Comparison of ENCODE assay signal across 1 cellular context in the genomic region with DNA sequence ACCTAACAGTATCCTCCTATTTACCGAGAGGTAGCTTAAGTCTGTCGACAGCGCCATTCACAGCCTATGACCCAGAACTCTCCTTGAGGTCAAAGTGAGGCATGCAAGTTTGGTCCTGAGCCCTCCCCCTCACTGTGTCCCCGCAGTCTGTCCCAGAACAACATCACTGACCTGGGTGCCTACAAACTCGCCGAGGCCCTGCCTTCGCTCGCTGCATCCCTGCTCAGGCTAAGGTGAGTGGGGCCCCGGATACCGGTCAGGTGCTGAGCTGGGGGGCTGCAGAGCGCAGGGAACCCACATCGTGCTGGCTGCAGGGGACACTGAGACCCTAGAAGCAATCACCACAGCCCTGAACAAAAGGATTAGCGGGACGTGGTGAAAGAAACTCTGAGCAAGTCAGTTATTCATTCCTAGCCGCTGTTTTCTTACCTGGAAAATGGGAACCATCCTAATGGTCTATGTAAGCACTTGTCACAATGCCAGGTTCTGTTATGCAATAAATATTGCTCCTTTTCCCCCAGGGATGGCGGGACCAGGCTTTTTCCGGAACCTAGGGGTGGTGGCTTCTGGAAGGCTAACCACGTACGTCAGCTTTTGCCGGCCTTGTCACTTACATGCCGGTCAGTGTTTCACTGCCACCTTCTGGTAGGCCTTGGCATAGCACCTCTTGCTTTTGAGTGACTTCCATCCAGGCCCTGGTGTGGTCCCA.
TF ChIP-seq lines count a peak whose summit lies in the region.

No MANE protein-coding gene starts in this region.

TF ChIP-seq in GM12878, 131 proteins besides CTCF, POLR2A, EP300 and RAD21 (continued from another document and continues in another):
- TF ChIP-seq CEBPB (IDR thresholded peaks at IDR 0.05; ENCODE audit: borderline replicate concordance in 1 of 2, low read depth in 2 of 2, low read length in 2 of 2) (no peak), PAX5 (IDR thresholded peaks at IDR 0.05; ENCODE audit: borderline replicate concordance, low read depth, low read length) (no peak), FOXM1 (IDR thresholded peaks at IDR 0.05; ENCODE audit: low read depth, low read length) (no peak), MEF2B (IDR thresholded peaks at IDR 0.05; ENCODE audit: partially characterized antibody, poor library complexity, severe bottlenecking) (peak; percentile 37), SMAD5 (IDR thresholded peaks at IDR 0.05; ENCODE audit: low read depth) (no peak), EGR1 (IDR thresholded peaks at IDR 0.05; ENCODE audit: borderline replicate concordance in 1 of 2, low read depth in 2 of 2, low read length in 2 of 2) (no peak), WRNIP1 (IDR thresholded peaks at IDR 0.05; ENCODE audit: borderline replicate concordance, low read depth, low read length) (no peak), MTA3 (IDR thresholded peaks at IDR 0.05; ENCODE audit: borderline replicate concordance, low read length) (no peak), NRF1 (conservative IDR thresholded peaks at IDR 0.05; ENCODE audit: low read depth, low read length) (no peak), SREBF2 (IDR thresholded peaks at IDR 0.05; ENCODE audit: low read length) (no peak), EED (IDR thresholded peaks at IDR 0.05; ENCODE audit: low read depth) (peak; percentile 84), RUNX3 (IDR thresholded peaks at IDR 0.05; ENCODE audit: low read length) (peak; percentile 55), DPF2 (IDR thresholded peaks at IDR 0.05) (no peak), ZNF24 (IDR thresholded peaks at IDR 0.05) (0 out of 2 replicates have a peak, but pooled peaks have one; percentile 16), IKZF2 (IDR thresholded peaks at IDR 0.05) (peak; percentile 71 to 73; a peak in 3 of 4 replicates), MYC (IDR thresholded peaks at IDR 0.05; ENCODE audit: insufficient read depth, insufficient read length, insufficient replicate concordance, low read length, severe bottlenecking) (no peak), CHD1 (IDR thresholded peaks at IDR 0.05; ENCODE audit: low read depth, low read length) (no peak), NR2C1 (IDR thresholded peaks at IDR 0.05) (no peak), CHD4 (IDR thresholded peaks at IDR 0.05) (no peak), RELA (IDR thresholded peaks at IDR 0.05; ENCODE audit: borderline replicate concordance, partially characterized antibody) (peak; percentile 35), SRF (IDR thresholded peaks at IDR 0.05; ENCODE audit: low read depth in 2 of 2, low read length in 2 of 2) (no peak), SMC3 (IDR thresholded peaks at IDR 0.05; ENCODE audit: borderline replicate concordance, low read length) (peak; percentile 84), EZH2 (IDR thresholded peaks at IDR 0.05; ENCODE audit: borderline replicate concordance, control insufficient read depth, low read depth, low read length) (no peak), BMI1 (IDR thresholded peaks at IDR 0.05; ENCODE audit: borderline replicate concordance) (no peak), KLF5 (IDR thresholded peaks at IDR 0.05; ENCODE audit: partially characterized antibody) (no peak), PML (IDR thresholded peaks at IDR 0.05; ENCODE audit: low read length) (peak; percentile 63; the same call in 1 of the 2 replicates), YBX1 (IDR thresholded peaks at IDR 0.05) (no peak), HDGF (IDR thresholded peaks at IDR 0.05) (no peak; the same call in 1 of the 2 replicates), RFX5 (IDR thresholded peaks at IDR 0.05; ENCODE audit: low read depth, low read length) (no peak), BACH1 (IDR thresholded peaks at IDR 0.05; ENCODE audit: borderline replicate concordance) (peak; percentile 20; the same call in 1 of the 2 replicates), STAT3 (IDR thresholded peaks at IDR 0.05; ENCODE audit: low read depth, low read length) (no peak), SMAD1 (IDR thresholded peaks at IDR 0.05; ENCODE audit: low read depth, partially characterized antibody) (no peak), CBFB (IDR thresholded peaks at IDR 0.05; ENCODE audit: low read depth) (no peak), CHD2 (IDR thresholded peaks at IDR 0.05; ENCODE audit: borderline replicate concordance, low read depth, low read length) (no peak), POLR2AphosphoS2 (IDR thresholded peaks at IDR 0.05; ENCODE audit: low read depth, low read length) (peak; percentile 46), NBN (IDR thresholded peaks at IDR 0.05) (no peak), CREB1 (IDR thresholded peaks at IDR 0.05; ENCODE audit: low read depth) (no peak), SUZ12 (IDR thresholded peaks at IDR 0.05; ENCODE audit: unreplicated experiment) (no peak), JUND (IDR thresholded peaks at IDR 0.05; ENCODE audit: low read depth, low read length) (no peak), BHLHE40 (IDR thresholded peaks at IDR 0.05; ENCODE audit: borderline replicate concordance in 1 of 2, low read depth in 2 of 2, low read length in 1 of 2) (0 out of 4 replicates have a peak, but pooled peaks of 1 of the 2 experiments have one; percentile 22)
- TF ChIP-seq, protein P1, sequence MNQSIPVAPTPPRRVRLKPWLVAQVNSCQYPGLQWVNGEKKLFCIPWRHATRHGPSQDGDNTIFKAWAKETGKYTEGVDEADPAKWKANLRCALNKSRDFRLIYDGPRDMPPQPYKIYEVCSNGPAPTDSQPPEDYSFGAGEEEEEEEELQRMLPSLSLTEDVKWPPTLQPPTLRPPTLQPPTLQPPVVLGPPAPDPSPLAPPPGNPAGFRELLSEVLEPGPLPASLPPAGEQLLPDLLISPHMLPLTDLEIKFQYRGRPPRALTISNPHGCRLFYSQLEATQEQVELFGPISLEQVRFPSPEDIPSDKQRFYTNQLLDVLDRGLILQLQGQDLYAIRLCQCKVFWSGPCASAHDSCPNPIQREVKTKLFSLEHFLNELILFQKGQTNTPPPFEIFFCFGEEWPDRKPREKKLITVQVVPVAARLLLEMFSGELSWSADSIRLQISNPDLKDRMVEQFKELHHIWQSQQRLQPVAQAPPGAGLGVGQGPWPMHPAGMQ (IDR thresholded peaks at IDR 0.05; ENCODE audit: borderline replicate concordance), result no peak
- TF ChIP-seq, protein P2, sequence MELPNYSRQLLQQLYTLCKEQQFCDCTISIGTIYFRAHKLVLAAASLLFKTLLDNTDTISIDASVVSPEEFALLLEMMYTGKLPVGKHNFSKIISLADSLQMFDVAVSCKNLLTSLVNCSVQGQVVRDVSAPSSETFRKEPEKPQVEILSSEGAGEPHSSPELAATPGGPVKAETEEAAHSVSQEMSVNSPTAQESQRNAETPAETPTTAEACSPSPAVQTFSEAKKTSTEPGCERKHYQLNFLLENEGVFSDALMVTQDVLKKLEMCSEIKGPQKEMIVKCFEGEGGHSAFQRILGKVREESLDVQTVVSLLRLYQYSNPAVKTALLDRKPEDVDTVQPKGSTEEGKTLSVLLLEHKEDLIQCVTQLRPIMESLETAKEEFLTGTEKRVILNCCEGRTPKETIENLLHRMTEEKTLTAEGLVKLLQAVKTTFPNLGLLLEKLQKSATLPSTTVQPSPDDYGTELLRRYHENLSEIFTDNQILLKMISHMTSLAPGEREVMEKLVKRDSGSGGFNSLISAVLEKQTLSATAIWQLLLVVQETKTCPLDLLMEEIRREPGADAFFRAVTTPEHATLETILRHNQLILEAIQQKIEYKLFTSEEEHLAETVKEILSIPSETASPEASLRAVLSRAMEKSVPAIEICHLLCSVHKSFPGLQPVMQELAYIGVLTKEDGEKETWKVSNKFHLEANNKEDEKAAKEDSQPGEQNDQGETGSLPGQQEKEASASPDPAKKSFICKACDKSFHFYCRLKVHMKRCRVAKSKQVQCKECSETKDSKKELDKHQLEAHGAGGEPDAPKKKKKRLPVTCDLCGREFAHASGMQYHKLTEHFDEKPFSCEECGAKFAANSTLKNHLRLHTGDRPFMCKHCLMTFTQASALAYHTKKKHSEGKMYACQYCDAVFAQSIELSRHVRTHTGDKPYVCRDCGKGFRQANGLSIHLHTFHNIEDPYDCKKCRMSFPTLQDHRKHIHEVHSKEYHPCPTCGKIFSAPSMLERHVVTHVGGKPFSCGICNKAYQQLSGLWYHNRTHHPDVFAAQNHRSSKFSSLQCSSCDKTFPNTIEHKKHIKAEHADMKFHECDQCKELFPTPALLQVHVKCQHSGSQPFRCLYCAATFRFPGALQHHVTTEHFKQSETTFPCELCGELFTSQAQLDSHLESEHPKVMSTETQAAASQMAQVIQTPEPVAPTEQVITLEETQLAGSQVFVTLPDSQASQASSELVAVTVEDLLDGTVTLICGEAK (IDR thresholded peaks at IDR 0.05; ENCODE audit: borderline replicate concordance), result no peak
- TF ChIP-seq, protein P3, sequence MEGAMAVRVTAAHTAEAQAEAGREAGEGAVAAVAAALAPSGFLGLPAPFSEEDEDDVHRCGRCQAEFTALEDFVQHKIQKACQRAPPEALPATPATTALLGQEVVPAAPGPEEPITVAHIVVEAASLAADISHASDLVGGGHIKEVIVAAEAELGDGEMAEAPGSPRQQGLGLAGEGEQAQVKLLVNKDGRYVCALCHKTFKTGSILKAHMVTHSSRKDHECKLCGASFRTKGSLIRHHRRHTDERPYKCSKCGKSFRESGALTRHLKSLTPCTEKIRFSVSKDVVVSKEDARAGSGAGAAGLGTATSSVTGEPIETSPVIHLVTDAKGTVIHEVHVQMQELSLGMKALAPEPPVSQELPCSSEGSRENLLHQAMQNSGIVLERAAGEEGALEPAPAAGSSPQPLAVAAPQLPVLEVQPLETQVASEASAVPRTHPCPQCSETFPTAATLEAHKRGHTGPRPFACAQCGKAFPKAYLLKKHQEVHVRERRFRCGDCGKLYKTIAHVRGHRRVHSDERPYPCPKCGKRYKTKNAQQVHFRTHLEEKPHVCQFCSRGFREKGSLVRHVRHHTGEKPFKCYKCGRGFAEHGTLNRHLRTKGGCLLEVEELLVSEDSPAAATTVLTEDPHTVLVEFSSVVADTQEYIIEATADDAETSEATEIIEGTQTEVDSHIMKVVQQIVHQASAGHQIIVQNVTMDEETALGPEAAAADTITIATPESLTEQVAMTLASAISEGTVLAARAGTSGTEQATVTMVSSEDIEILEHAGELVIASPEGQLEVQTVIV (IDR thresholded peaks at IDR 0.05; ENCODE audit: borderline replicate concordance, partially characterized antibody), result no peak
- TF ChIP-seq, protein P4, sequence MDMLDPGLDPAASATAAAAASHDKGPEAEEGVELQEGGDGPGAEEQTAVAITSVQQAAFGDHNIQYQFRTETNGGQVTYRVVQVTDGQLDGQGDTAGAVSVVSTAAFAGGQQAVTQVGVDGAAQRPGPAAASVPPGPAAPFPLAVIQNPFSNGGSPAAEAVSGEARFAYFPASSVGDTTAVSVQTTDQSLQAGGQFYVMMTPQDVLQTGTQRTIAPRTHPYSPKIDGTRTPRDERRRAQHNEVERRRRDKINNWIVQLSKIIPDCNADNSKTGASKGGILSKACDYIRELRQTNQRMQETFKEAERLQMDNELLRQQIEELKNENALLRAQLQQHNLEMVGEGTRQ (IDR thresholded peaks at IDR 0.05; ENCODE audit: borderline replicate concordance, low read depth, low read length), result no peak
- TF ChIP-seq, protein P5, sequence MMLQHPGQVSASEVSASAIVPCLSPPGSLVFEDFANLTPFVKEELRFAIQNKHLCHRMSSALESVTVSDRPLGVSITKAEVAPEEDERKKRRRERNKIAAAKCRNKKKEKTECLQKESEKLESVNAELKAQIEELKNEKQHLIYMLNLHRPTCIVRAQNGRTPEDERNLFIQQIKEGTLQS (IDR thresholded peaks at IDR 0.05; ENCODE audit: borderline replicate concordance, extremely low read depth, low read depth, low read length), result no peak
- TF ChIP-seq, protein P6, sequence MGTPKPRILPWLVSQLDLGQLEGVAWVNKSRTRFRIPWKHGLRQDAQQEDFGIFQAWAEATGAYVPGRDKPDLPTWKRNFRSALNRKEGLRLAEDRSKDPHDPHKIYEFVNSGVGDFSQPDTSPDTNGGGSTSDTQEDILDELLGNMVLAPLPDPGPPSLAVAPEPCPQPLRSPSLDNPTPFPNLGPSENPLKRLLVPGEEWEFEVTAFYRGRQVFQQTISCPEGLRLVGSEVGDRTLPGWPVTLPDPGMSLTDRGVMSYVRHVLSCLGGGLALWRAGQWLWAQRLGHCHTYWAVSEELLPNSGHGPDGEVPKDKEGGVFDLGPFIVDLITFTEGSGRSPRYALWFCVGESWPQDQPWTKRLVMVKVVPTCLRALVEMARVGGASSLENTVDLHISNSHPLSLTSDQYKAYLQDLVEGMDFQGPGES (IDR thresholded peaks at IDR 0.05), result no peak
- TF ChIP-seq, protein P7, sequence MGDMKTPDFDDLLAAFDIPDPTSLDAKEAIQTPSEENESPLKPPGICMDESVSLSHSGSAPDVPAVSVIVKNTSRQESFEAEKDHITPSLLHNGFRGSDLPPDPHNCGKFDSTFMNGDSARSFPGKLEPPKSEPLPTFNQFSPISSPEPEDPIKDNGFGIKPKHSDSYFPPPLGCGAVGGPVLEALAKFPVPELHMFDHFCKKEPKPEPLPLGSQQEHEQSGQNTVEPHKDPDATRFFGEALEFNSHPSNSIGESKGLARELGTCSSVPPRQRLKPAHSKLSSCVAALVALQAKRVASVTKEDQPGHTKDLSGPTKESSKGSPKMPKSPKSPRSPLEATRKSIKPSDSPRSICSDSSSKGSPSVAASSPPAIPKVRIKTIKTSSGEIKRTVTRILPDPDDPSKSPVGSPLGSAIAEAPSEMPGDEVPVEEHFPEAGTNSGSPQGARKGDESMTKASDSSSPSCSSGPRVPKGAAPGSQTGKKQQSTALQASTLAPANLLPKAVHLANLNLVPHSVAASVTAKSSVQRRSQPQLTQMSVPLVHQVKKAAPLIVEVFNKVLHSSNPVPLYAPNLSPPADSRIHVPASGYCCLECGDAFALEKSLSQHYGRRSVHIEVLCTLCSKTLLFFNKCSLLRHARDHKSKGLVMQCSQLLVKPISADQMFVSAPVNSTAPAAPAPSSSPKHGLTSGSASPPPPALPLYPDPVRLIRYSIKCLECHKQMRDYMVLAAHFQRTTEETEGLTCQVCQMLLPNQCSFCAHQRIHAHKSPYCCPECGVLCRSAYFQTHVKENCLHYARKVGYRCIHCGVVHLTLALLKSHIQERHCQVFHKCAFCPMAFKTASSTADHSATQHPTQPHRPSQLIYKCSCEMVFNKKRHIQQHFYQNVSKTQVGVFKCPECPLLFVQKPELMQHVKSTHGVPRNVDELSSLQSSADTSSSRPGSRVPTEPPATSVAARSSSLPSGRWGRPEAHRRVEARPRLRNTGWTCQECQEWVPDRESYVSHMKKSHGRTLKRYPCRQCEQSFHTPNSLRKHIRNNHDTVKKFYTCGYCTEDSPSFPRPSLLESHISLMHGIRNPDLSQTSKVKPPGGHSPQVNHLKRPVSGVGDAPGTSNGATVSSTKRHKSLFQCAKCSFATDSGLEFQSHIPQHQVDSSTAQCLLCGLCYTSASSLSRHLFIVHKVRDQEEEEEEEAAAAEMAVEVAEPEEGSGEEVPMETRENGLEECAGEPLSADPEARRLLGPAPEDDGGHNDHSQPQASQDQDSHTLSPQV (IDR thresholded peaks at IDR 0.05), result no peak; the same call in 1 of the 2 replicates
- TF ChIP-seq, protein P8, sequence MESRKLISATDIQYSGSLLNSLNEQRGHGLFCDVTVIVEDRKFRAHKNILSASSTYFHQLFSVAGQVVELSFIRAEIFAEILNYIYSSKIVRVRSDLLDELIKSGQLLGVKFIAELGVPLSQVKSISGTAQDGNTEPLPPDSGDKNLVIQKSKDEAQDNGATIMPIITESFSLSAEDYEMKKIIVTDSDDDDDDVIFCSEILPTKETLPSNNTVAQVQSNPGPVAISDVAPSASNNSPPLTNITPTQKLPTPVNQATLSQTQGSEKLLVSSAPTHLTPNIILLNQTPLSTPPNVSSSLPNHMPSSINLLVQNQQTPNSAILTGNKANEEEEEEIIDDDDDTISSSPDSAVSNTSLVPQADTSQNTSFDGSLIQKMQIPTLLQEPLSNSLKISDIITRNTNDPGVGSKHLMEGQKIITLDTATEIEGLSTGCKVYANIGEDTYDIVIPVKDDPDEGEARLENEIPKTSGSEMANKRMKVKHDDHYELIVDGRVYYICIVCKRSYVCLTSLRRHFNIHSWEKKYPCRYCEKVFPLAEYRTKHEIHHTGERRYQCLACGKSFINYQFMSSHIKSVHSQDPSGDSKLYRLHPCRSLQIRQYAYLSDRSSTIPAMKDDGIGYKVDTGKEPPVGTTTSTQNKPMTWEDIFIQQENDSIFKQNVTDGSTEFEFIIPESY (IDR thresholded peaks at IDR 0.05), result no peak
